ENCODE assay signal across 8 cellular contexts in the genomic region with DNA sequence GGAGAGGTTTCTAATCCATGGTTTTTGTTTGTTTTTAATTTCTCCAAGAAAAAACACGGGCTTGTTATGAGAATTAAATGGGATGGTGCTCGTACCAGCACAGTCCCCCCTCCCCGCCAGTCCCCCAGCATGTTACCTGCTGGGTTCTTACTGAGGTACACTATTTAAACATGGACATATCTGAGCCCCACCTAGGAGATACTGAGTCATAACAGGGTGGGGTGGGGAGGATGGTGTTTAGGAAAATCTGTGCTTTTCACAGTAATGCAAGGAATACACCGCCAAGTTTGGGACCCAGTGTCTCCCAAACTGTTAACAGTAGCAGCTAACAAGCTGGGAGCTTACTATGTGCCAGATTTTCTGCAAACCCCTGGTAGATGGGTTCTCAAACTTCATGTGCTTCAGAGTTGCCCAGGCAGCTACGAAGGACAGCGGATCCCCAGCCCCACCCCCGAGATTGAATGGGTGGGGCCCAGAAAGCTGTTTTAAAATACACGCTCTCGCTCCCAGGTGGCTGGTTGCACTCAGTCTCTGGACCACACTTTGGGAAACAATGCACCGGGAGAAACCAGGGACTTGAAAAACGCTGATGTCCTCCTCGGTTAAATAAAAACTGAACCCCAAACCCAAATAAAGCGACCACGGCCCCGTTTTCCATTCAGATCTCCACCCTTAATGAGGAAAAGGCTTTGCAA. TPM values are rescaled to one million over a fixed set of nuclear protein-coding genes. Genes with fewer than 3 reads are reported as not detected.
DNase-seq lines count a peak whose midpoint lies in the region; ATAC-seq, FAIRE-seq and TF ChIP-seq lines count a peak whose summit lies in the region.

No MANE protein-coding gene starts in this region.

- H3K4me1 Mint-ChIP-seq in IgD-negative memory B cell (peaks cover 4 to 11% (median 9%) of the 10 kb centered on the region in 3 donors), chondrocyte (ENCODE audit: low read depth) (peaks cover 19% of the 10 kb centered on the region)

- H3K4me3 Mint-ChIP-seq in IgD-negative memory B cell (peak overlapping the region; percentile 93 to 99 (median 98)), chondrocyte (ENCODE audit: unreplicated experiment) (peak overlapping the region; percentile 93)

- peak overlapping the region; percentile 58 to 88 (median 69) for H3K27ac Mint-ChIP-seq in IgD-negative memory B cell
- peak overlapping the region; percentile 83 for H3K27ac Mint-ChIP-seq in chondrocyte (ENCODE audit: unreplicated experiment)

- no peak for TF ChIP-seq RAD21 in HepG2 (CRISPR knock-in tag; IDR thresholded peaks at IDR 0.05)

- H3K27me3 ChIP-seq in HepG2 (ENCODE audit: control insufficient read depth in 1 of 2, insufficient read depth in 2 of 2, low read length in 2 of 2) = no peaks in the 10 kb centered on the region; a peak in 1 of 5 replicates

- H3K36me3 Mint-ChIP-seq in IgD-negative memory B cell (peaks cover 2% of the 10 kb centered on the region), chondrocyte (ENCODE audit: low read depth) (peaks cover 5% of the 10 kb centered on the region)

- H2AFZ ChIP-seq in HepG2 (ENCODE audit: low read length) = peak overlapping the region; percentile 68

- CTCF ChIA-PET in HepG2 (lab: Yijun Ruan, JAX; ENCODE audit: low intra/inter-chr PET ratio, low total read pairs) = no interaction called here

- H3K4me1 ChIP-seq in HepG2 (ENCODE audit: insufficient read depth, low read length) = peaks cover 18% of the 10 kb centered on the region

- no peaks in the 10 kb centered on the region for H4K20me1 ChIP-seq in HepG2 (ENCODE audit: insufficient read depth, low read length)

- H3K36me3 ChIP-seq in HepG2 (replicated peaks in 1 of 2; ENCODE audit: control insufficient read depth in 1 of 2, insufficient read depth in 2 of 2, low read length in 2 of 2) = peaks cover 2 to 14% of the 10 kb centered on the region in 2 experiments; a peak in 3 of 5 replicates

- peak overlapping the region; percentile 82 to 98 (median 91) for H3K4me3 ChIP-seq in HepG2 (replicated peaks in 1 of 3; ENCODE audit: insufficient read depth in 1 of 3, low read depth in 2 of 3, low read length in 3 of 3)

- peak; percentile 78 for DNase-seq in DMS 273 (lab: John Stamatoyannopoulos, UW; ENCODE audit: unreplicated experiment)
- DNase-seq in chondrocyte (ENCODE audit: low spot score) = no peak
- DNase-seq in HepG2 (ENCODE audit: low spot score) = peak; percentile 57
- peak; percentile 4 to 20 for DNase-seq in stimulated activated CD8-positive, alpha-beta memory T cell treated with anti-CD3 and anti-CD28 coated beads, Interleukin-15, amount 100 ng/mL, for 48 hours (ENCODE audit: low read depth in 2 of 2)
- DNase-seq in SHP77 treated with DMSO at 0.1 percent for 48 hours (lab: John Stamatoyannopoulos, UW) = no peak

- ATAC-seq in GM21390 (IDR thresholded peaks at IDR 0.05; ENCODE audit: unreplicated experiment) (peak; percentile 49), HepG2 (peak; percentile 31)

- TF ChIP-seq POLR2A in HepG2 (IDR thresholded peaks at IDR 0.05; ENCODE audit: insufficient read depth in 1 of 2, low read depth in 2 of 2, low read length in 2 of 2) = peak; percentile 45 to 65; a peak in 3 of 4 replicates

- no peak for FAIRE-seq in HepG2 (lab: Jason Lieb, UNC)

- TF ChIP-seq EP300 in HepG2 (IDR thresholded peaks at IDR 0.05; ENCODE audit: low read depth in 2 of 2, low read length in 2 of 2) (no peak), HepG2 (CRISPR knock-in tag; IDR thresholded peaks at IDR 0.05; ENCODE audit: borderline replicate concordance) (no peak)

- H3K27me3 Mint-ChIP-seq in IgD-negative memory B cell (no peaks in the 10 kb centered on the region), chondrocyte (ENCODE audit: low read depth) (no peaks in the 10 kb centered on the region)

- 19% methylated on average over 14 of the region's 15 CpGs for WGBS in HepG2 (ENCODE audit: low lambda C conversion rate)

- H3K9me3 Mint-ChIP-seq in IgD-negative memory B cell (peaks cover 0 to 2% (median 0%) of the 10 kb centered on the region in 3 donors), chondrocyte (ENCODE audit: low read depth) (no peaks in the 10 kb centered on the region)

- H3K4me2 ChIP-seq in HepG2 (ENCODE audit: low read depth, low read length) = peak overlapping the region; percentile 89

- H3K27ac ChIP-seq in VCaP = peak overlapping the region; percentile 97
- H3K27ac ChIP-seq in HepG2 (ENCODE audit: extremely low read length, insufficient read depth, low read length) = peak overlapping the region; percentile 81

- no peak for TF ChIP-seq CTCF in VCaP (conservative IDR thresholded peaks at IDR 0.05)
- TF ChIP-seq CTCF in chondrocyte (IDR thresholded peaks at IDR 0.05) = no peak
- no peak for TF ChIP-seq CTCF in HepG2 (CRISPR knock-in tag; IDR thresholded peaks at IDR 0.05)

- H3K79me2 ChIP-seq in HepG2 (ENCODE audit: insufficient read depth, low read length) = peaks cover 20% of the 10 kb centered on the region

- BruUV-seq in HepG2 (replicated peaks; lab: Mats Ljungman, UMichigan) = TSS peak; percentile 60

- in situ Hi-C loops in HepG2 (cut with HindIII; ENCODE audit: extremely low pct_ligation_motif_present, low pct_unique_long_range_greater_than_20kb) = no loop called here

- POLR2A ChIA-PET in HepG2 (lab: Yijun Ruan, JAX) = interaction anchor here (0.7 to 2.6 kb wide), 8 partner anchors 9 to 159 kb away, joined by 3 to 22 read pairs (median 5); no protein-coding TSS in a partner anchor

- intact Hi-C loops in HepG2 (cut with micrococcal nuclease; ENCODE audit: unreplicated experiment) = loop anchor here (1.0 to 2.0 kb wide), 2 partner anchors 41 to 52 kb away; no protein-coding TSS in a partner anchor

- peak overlapping the region; percentile 88 for H3K9ac ChIP-seq in HepG2 (ENCODE audit: insufficient read depth, low read depth, low read length)

- no peaks in the 10 kb centered on the region for H3K9me3 ChIP-seq in HepG2 (ENCODE audit: low read length)

TF ChIP-seq in HepG2, 621 proteins besides CTCF, POLR2A, EP300 and RAD21 (continues in another document):
- 0 out of 2 replicates have a peak, but pooled peaks have one; percentile 35 for TF ChIP-seq ZC3H4 (CRISPR knock-in tag; IDR thresholded peaks at IDR 0.05; ENCODE audit: borderline replicate concordance)
- TF ChIP-seq, protein P1, sequence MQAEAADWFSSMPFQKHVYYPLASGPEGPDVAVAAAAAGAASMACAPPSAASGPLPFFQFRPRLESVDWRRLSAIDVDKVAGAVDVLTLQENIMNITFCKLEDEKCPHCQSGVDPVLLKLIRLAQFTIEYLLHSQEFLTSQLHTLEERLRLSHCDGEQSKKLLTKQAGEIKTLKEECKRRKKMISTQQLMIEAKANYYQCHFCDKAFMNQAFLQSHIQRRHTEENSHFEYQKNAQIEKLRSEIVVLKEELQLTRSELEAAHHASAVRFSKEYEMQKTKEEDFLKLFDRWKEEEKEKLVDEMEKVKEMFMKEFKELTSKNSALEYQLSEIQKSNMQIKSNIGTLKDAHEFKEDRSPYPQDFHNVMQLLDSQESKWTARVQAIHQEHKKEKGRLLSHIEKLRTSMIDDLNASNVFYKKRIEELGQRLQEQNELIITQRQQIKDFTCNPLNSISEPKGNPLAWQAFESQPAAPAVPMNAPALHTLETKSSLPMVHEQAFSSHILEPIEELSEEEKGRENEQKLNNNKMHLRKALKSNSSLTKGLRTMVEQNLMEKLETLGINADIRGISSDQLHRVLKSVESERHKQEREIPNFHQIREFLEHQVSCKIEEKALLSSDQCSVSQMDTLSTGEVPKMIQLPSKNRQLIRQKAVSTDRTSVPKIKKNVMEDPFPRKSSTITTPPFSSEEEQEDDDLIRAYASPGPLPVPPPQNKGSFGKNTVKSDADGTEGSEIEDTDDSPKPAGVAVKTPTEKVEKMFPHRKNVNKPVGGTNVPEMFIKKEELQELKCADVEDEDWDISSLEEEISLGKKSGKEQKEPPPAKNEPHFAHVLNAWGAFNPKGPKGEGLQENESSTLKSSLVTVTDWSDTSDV (CRISPR knock-in tag; IDR thresholded peaks at IDR 0.05) = no peak
- TF ChIP-seq ZSCAN25 (CRISPR knock-in tag; IDR thresholded peaks at IDR 0.05) = no peak
- no peak for TF ChIP-seq ZNF335 (CRISPR knock-in tag; IDR thresholded peaks at IDR 0.05)

RNA-seq across cellular contexts. Expression of a gene that starts 1.0 kb away (rescaled TPM):
- polyA plus RNA-seq in IgD-negative memory B cell = 12.8 TPM
- 23.7 to 26.8 TPM (median 24.6 TPM) in 3 replicates for total RNA-seq in chondrocyte
- 12.0 and 13.3 TPM in 2 replicates for total RNA-seq in HepG2 (2016; rRNA removed; fragmentation: Illumina TruSeq; extraction: Trizol)
- total RNA-seq in HepG2 (2016; cell fraction: cytosol; rRNA removed; fragmentation: Illumina TruSeq; extraction: Trizol; ENCODE audit: low read depth) = 3.3 and 3.4 TPM in 2 replicates
- 12.0 TPM in 2 replicates for total RNA-seq in HepG2 (2016; cell fraction: insoluble cytoplasmic fraction; rRNA removed; fragmentation: Illumina TruSeq; extraction: Trizol)
- 11.5 and 13.0 TPM in 2 replicates for total RNA-seq in HepG2 (2016; cell fraction: membrane; rRNA removed; fragmentation: Illumina TruSeq; extraction: Trizol)
- total RNA-seq in HepG2 (2016; cell fraction: nucleus; rRNA removed; fragmentation: Illumina TruSeq; extraction: Trizol) = 9.1 and 11.2 TPM in 2 replicates
- polyA plus RNA-seq in HepG2 (2011; rRNA removed) = 23.9 and 24.3 TPM in 2 replicates
- 20.8 and 23.4 TPM in 2 replicates for polyA plus RNA-seq in HepG2 (2011; cell fraction: cytosol; rRNA removed)
- 15.8 and 16.2 TPM in 2 replicates for polyA plus RNA-seq in HepG2 (2011; cell fraction: nucleus; rRNA removed)
- polyA plus RNA-seq in HepG2 (2012) = 11.6 and 14.7 TPM in 2 replicates
- 3.4 and 3.6 TPM in 2 replicates for polyA plus RNA-seq in HepG2 (2016; cell fraction: cytosol; fragmentation: Illumina TruSeq; extraction: Trizol; ENCODE audit: low read depth)
- 15.4 and 19.6 TPM in 2 replicates for polyA plus RNA-seq in HepG2 (2016; cell fraction: insoluble cytoplasmic fraction; fragmentation: Illumina TruSeq; extraction: Trizol; ENCODE audit: low read depth)
- 9.9 and 10.7 TPM in 2 replicates for polyA plus RNA-seq in HepG2 (2016; cell fraction: membrane; fragmentation: Illumina TruSeq; extraction: Trizol; ENCODE audit: low read depth)
- polyA plus RNA-seq in HepG2 (2016; cell fraction: nucleus; fragmentation: Illumina TruSeq; extraction: Trizol; ENCODE audit: insufficient read depth, low read depth) = 13.9 and 14.3 TPM in 2 replicates
- 42.5 and 53.2 TPM in 2 replicates for polyA minus RNA-seq in HepG2 (2011; rRNA and poly(A)+ RNA removed; ENCODE audit: low replicate concordance)
- polyA minus RNA-seq in HepG2 (2011; cell fraction: cytosol; rRNA and poly(A)+ RNA removed) = 15.9 and 17.9 TPM in 2 replicates
- polyA minus RNA-seq in HepG2 (2011; cell fraction: nucleus; rRNA and poly(A)+ RNA removed) = 18.0 and 22.0 TPM in 2 replicates

Comparison
In these comparisons a context has a peak if more than half of its experiments do, and no peak if none do; other contexts are left out.
1. DNase-seq: peak in DMS 273 (single experiment), HepG2 (single experiment) and stimulated activated CD8-positive, alpha-beta memory T cell treated with anti-CD3 and anti-CD28 coated beads, Interleukin-15, amount 100 ng/mL, for 48 hours (2 of 2); none in chondrocyte (single experiment) and SHP77 treated with DMSO at 0.1 percent for 48 hours (single experiment).